Comparison of ENCODE assay signal across 1 cellular context in the genomic region with DNA sequence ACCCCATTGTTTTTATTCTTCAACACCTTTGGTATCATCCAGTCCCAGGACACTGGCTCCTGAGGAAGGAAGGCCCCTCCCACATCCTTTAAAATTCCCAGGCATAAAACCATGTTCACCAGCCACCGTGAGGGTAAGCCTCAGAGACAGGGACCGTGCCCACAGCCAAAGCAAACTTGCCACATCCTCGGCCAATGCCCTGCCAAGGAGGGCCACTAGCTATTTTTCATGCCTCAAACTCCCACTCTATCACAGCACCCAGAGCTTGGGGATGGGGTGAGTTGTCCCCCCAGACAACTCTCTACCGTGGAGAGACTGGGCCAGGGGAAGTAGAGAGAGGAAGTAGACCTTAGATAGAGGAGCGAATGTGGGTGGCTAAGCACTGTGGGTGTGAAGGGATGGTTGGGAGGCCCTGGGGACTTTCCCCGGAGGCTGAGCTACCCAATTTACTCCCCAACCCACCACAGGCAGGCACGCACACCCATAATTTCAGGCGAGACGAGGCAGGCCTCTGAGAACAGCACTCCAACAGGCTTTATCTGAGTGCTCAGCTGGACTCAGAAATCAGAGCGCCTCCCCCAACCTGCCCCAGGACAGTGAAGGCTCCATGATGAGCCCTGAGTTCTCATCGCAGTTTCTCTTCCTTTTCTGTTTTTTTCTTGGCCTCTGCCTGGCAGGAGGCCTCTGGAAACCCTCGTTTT.
TF ChIP-seq lines count a peak whose summit lies in the region.

No MANE protein-coding gene starts in this region.

TF ChIP-seq in K562, 482 proteins besides CTCF, POLR2A, EP300 and RAD21 (continued from another document and continues in another):
- TF ChIP-seq, protein P1, sequence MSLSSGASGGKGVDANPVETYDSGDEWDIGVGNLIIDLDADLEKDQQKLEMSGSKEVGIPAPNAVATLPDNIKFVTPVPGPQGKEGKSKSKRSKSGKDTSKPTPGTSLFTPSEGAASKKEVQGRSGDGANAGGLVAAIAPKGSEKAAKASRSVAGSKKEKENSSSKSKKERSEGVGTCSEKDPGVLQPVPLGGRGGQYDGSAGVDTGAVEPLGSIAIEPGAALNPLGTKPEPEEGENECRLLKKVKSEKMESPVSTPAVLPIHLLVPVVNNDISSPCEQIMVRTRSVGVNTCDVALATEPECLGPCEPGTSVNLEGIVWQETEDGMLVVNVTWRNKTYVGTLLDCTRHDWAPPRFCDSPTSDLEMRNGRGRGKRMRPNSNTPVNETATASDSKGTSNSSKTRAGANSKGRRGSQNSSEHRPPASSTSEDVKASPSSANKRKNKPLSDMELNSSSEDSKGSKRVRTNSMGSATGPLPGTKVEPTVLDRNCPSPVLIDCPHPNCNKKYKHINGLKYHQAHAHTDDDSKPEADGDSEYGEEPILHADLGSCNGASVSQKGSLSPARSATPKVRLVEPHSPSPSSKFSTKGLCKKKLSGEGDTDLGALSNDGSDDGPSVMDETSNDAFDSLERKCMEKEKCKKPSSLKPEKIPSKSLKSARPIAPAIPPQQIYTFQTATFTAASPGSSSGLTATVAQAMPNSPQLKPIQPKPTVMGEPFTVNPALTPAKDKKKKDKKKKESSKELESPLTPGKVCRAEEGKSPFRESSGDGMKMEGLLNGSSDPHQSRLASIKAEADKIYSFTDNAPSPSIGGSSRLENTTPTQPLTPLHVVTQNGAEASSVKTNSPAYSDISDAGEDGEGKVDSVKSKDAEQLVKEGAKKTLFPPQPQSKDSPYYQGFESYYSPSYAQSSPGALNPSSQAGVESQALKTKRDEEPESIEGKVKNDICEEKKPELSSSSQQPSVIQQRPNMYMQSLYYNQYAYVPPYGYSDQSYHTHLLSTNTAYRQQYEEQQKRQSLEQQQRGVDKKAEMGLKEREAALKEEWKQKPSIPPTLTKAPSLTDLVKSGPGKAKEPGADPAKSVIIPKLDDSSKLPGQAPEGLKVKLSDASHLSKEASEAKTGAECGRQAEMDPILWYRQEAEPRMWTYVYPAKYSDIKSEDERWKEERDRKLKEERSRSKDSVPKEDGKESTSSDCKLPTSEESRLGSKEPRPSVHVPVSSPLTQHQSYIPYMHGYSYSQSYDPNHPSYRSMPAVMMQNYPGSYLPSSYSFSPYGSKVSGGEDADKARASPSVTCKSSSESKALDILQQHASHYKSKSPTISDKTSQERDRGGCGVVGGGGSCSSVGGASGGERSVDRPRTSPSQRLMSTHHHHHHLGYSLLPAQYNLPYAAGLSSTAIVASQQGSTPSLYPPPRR (CRISPR knock-in tag; IDR thresholded peaks at IDR 0.05; ENCODE audit: borderline replicate concordance) = no peak
- 0 out of 2 replicates have a peak, but pooled peaks have one; percentile 29 for TF ChIP-seq MTA2 (IDR thresholded peaks at IDR 0.05; ENCODE audit: low read depth)
- TF ChIP-seq, protein P2, sequence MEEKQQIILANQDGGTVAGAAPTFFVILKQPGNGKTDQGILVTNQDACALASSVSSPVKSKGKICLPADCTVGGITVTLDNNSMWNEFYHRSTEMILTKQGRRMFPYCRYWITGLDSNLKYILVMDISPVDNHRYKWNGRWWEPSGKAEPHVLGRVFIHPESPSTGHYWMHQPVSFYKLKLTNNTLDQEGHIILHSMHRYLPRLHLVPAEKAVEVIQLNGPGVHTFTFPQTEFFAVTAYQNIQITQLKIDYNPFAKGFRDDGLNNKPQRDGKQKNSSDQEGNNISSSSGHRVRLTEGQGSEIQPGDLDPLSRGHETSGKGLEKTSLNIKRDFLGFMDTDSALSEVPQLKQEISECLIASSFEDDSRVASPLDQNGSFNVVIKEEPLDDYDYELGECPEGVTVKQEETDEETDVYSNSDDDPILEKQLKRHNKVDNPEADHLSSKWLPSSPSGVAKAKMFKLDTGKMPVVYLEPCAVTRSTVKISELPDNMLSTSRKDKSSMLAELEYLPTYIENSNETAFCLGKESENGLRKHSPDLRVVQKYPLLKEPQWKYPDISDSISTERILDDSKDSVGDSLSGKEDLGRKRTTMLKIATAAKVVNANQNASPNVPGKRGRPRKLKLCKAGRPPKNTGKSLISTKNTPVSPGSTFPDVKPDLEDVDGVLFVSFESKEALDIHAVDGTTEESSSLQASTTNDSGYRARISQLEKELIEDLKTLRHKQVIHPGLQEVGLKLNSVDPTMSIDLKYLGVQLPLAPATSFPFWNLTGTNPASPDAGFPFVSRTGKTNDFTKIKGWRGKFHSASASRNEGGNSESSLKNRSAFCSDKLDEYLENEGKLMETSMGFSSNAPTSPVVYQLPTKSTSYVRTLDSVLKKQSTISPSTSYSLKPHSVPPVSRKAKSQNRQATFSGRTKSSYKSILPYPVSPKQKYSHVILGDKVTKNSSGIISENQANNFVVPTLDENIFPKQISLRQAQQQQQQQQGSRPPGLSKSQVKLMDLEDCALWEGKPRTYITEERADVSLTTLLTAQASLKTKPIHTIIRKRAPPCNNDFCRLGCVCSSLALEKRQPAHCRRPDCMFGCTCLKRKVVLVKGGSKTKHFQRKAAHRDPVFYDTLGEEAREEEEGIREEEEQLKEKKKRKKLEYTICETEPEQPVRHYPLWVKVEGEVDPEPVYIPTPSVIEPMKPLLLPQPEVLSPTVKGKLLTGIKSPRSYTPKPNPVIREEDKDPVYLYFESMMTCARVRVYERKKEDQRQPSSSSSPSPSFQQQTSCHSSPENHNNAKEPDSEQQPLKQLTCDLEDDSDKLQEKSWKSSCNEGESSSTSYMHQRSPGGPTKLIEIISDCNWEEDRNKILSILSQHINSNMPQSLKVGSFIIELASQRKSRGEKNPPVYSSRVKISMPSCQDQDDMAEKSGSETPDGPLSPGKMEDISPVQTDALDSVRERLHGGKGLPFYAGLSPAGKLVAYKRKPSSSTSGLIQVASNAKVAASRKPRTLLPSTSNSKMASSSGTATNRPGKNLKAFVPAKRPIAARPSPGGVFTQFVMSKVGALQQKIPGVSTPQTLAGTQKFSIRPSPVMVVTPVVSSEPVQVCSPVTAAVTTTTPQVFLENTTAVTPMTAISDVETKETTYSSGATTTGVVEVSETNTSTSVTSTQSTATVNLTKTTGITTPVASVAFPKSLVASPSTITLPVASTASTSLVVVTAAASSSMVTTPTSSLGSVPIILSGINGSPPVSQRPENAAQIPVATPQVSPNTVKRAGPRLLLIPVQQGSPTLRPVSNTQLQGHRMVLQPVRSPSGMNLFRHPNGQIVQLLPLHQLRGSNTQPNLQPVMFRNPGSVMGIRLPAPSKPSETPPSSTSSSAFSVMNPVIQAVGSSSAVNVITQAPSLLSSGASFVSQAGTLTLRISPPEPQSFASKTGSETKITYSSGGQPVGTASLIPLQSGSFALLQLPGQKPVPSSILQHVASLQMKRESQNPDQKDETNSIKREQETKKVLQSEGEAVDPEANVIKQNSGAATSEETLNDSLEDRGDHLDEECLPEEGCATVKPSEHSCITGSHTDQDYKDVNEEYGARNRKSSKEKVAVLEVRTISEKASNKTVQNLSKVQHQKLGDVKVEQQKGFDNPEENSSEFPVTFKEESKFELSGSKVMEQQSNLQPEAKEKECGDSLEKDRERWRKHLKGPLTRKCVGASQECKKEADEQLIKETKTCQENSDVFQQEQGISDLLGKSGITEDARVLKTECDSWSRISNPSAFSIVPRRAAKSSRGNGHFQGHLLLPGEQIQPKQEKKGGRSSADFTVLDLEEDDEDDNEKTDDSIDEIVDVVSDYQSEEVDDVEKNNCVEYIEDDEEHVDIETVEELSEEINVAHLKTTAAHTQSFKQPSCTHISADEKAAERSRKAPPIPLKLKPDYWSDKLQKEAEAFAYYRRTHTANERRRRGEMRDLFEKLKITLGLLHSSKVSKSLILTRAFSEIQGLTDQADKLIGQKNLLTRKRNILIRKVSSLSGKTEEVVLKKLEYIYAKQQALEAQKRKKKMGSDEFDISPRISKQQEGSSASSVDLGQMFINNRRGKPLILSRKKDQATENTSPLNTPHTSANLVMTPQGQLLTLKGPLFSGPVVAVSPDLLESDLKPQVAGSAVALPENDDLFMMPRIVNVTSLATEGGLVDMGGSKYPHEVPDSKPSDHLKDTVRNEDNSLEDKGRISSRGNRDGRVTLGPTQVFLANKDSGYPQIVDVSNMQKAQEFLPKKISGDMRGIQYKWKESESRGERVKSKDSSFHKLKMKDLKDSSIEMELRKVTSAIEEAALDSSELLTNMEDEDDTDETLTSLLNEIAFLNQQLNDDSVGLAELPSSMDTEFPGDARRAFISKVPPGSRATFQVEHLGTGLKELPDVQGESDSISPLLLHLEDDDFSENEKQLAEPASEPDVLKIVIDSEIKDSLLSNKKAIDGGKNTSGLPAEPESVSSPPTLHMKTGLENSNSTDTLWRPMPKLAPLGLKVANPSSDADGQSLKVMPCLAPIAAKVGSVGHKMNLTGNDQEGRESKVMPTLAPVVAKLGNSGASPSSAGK (IDR thresholded peaks at IDR 0.05) = no peak; the same call in 1 of the 2 replicates
- 0 out of 2 replicates have a peak, but pooled peaks have one; percentile 86 for TF ChIP-seq HMG20B (CRISPR knock-in tag; IDR thresholded peaks at IDR 0.05)
- peak; percentile 26 for TF ChIP-seq ZFP36 (IDR thresholded peaks at IDR 0.05; ENCODE audit: low read depth, low read length, partially characterized antibody)
- no peak for TF ChIP-seq FOXJ3 (CRISPR knock-in tag; IDR thresholded peaks at IDR 0.05)
- peak; percentile 64 for TF ChIP-seq CXXC5 (CRISPR knock-in tag; IDR thresholded peaks at IDR 0.05)
- TF ChIP-seq GABPB2 (CRISPR knock-in tag; conservative IDR thresholded peaks at IDR 0.05) = no peak
- TF ChIP-seq MTA3 (IDR thresholded peaks at IDR 0.05; ENCODE audit: borderline replicate concordance) = peak; percentile 50; the same call in 1 of the 2 replicates
- TF ChIP-seq ZNF354B (CRISPR knock-in tag; IDR thresholded peaks at IDR 0.05) = no peak
- TF ChIP-seq PHF8 (IDR thresholded peaks at IDR 0.05; ENCODE audit: borderline replicate concordance, low read length) = no peak; the same call in 1 of the 2 replicates
- no peak for TF ChIP-seq POLR2AphosphoS2 (IDR thresholded peaks at IDR 0.05; ENCODE audit: low read length)
- peak; percentile 86 for TF ChIP-seq LCOR (CRISPR knock-in tag; IDR thresholded peaks at IDR 0.05)
- TF ChIP-seq CBX3 (IDR thresholded peaks at IDR 0.05; ENCODE audit: borderline replicate concordance in 1 of 2, low read length in 2 of 2) = no peak
- TF ChIP-seq SMC3 (conservative IDR thresholded peaks at IDR 0.05; ENCODE audit: insufficient read depth, low read depth, low read length) = no peak
- peak; percentile 50; the same call in 1 of the 2 replicates for TF ChIP-seq ZNF175 (CRISPR knock-in tag; IDR thresholded peaks at IDR 0.05; ENCODE audit: low read depth)
- 0 out of 2 replicates have a peak, but pooled peaks have one; percentile 12 for TF ChIP-seq ZNF239 (CRISPR knock-in tag; IDR thresholded peaks at IDR 0.05)
- TF ChIP-seq GTF2F1 (IDR thresholded peaks at IDR 0.05; ENCODE audit: low read depth, low read length) = no peak
- TF ChIP-seq, protein P3, sequence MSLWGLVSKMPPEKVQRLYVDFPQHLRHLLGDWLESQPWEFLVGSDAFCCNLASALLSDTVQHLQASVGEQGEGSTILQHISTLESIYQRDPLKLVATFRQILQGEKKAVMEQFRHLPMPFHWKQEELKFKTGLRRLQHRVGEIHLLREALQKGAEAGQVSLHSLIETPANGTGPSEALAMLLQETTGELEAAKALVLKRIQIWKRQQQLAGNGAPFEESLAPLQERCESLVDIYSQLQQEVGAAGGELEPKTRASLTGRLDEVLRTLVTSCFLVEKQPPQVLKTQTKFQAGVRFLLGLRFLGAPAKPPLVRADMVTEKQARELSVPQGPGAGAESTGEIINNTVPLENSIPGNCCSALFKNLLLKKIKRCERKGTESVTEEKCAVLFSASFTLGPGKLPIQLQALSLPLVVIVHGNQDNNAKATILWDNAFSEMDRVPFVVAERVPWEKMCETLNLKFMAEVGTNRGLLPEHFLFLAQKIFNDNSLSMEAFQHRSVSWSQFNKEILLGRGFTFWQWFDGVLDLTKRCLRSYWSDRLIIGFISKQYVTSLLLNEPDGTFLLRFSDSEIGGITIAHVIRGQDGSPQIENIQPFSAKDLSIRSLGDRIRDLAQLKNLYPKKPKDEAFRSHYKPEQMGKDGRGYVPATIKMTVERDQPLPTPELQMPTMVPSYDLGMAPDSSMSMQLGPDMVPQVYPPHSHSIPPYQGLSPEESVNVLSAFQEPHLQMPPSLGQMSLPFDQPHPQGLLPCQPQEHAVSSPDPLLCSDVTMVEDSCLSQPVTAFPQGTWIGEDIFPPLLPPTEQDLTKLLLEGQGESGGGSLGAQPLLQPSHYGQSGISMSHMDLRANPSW (CRISPR knock-in tag; IDR thresholded peaks at IDR 0.05) = 0 out of 2 replicates have a peak, but pooled peaks have one; percentile 37
- TF ChIP-seq MXD1 (CRISPR knock-in tag; IDR thresholded peaks at IDR 0.05; ENCODE audit: borderline replicate concordance, poor library complexity, severe bottlenecking) = no peak
- TF ChIP-seq CHD4 (IDR thresholded peaks at IDR 0.05; ENCODE audit: insufficient read depth, insufficient replicate concordance, low read depth, low read length, poor library complexity, severe bottlenecking) = no peak
- peak; percentile 30 to 33; a peak in 2 of 4 replicates for TF ChIP-seq NRF1 (conservative IDR thresholded peaks at IDR 0.05 in 1 of 2, IDR thresholded peaks at IDR 0.05 in 1 of 2)
- peak; percentile 22; the same call in 1 of the 2 replicates for TF ChIP-seq GABPA (tag; conservative IDR thresholded peaks at IDR 0.05; ENCODE audit: low read depth)
- TF ChIP-seq, protein P4, sequence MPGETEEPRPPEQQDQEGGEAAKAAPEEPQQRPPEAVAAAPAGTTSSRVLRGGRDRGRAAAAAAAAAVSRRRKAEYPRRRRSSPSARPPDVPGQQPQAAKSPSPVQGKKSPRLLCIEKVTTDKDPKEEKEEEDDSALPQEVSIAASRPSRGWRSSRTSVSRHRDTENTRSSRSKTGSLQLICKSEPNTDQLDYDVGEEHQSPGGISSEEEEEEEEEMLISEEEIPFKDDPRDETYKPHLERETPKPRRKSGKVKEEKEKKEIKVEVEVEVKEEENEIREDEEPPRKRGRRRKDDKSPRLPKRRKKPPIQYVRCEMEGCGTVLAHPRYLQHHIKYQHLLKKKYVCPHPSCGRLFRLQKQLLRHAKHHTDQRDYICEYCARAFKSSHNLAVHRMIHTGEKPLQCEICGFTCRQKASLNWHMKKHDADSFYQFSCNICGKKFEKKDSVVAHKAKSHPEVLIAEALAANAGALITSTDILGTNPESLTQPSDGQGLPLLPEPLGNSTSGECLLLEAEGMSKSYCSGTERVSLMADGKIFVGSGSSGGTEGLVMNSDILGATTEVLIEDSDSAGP (CRISPR knock-in tag; IDR thresholded peaks at IDR 0.05) = no peak
- TF ChIP-seq, protein P5, sequence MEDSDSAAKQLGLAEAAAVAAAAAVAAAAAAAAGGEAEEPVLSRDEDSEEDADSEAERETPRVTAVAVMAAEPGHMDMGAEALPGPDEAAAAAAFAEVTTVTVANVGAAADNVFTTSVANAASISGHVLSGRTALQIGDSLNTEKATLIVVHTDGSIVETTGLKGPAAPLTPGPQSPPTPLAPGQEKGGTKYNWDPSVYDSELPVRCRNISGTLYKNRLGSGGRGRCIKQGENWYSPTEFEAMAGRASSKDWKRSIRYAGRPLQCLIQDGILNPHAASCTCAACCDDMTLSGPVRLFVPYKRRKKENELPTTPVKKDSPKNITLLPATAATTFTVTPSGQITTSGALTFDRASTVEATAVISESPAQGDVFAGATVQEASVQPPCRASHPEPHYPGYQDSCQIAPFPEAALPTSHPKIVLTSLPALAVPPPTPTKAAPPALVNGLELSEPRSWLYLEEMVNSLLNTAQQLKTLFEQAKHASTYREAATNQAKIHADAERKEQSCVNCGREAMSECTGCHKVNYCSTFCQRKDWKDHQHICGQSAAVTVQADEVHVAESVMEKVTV (CRISPR knock-in tag; IDR thresholded peaks at IDR 0.05) = no peak
- TF ChIP-seq NUFIP1 (IDR thresholded peaks at IDR 0.05; ENCODE audit: partially characterized antibody) = peak; percentile 49
- no peak for TF ChIP-seq SLC30A9 (CRISPR knock-in tag; IDR thresholded peaks at IDR 0.05)
